In the genomic region with DNA sequence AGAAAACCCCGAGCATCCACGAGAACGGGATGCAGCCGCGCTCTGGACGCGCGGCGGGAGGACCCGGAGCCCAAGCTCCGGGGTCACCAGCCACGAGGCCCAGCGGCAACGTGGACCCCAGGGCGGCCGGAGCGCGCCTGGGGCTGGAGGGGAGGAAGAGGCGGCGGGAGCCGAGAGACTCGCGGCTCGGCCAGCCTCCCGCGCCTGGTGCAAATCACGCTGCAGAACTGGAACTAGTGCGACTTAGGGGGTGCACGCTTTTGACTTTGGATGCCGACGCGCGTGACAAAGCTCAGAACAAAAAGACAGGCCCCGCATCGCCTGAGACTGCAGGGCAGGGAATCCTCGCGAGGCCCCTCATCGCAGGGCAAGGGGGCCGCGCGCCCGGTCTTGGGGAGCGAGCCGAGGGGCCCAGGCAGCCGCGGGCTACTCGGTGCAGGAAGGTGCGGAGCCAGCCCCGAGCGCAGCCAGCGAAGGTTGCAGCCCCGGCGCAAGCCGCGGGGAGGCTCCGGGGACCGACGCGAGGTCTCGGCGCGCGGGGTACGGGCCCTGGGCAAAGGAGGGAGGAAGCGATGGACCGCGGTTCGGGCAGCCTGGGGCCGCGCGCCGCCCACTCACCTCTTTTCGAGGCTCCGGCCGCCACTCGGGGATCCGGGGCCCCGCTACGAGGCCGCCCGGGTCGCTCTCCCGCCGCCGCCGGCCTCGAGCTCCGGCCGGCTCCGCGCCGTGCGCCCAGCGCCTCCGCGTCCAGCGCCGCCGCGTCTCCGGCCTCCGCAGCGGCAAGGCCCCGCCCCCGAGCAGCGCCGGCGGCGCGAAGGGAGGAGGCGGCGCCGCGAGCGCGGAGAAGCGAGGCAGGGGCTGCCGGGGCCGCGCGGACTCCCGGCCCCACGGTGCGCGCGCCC, we compare ENCODE assay signal across 7 cellular contexts. TPM values are rescaled to one million over a fixed set of nuclear protein-coding genes. Genes with fewer than 3 reads are reported as not detected.
DNase-seq lines count a peak whose midpoint lies in the region; ATAC-seq and TF ChIP-seq lines count a peak whose summit lies in the region.

A gene with protein sequence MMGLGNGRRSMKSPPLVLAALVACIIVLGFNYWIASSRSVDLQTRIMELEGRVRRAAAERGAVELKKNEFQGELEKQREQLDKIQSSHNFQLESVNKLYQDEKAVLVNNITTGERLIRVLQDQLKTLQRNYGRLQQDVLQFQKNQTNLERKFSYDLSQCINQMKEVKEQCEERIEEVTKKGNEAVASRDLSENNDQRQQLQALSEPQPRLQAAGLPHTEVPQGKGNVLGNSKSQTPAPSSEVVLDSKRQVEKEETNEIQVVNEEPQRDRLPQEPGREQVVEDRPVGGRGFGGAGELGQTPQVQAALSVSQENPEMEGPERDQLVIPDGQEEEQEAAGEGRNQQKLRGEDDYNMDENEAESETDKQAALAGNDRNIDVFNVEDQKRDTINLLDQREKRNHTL (minus strand): TSS at position 766 of the 902 bp plus-strand sequence. CDS start 20,238 bp downstream, outside the sequence.

- no peaks in the 10 kb centered on the region for H3K9me3 ChIP-seq in SK-N-SH

- DNase-seq in HuH-7 (ENCODE audit: low spot score), result peak; percentile 53
- DNase-seq in SK-N-SH, result peak; percentile 93
- DNase-seq in kidney glomerular epithelial cell (lab: John Stamatoyannopoulos, UW), result peak; percentile 18
- peak; percentile 19 to 56 for DNase-seq in stimulated activated CD4-positive, alpha-beta T cell treated with anti-CD3 and anti-CD28 coated beads, Interleukin-2, amount 100 ng/mL, for 24 hours

- H3K4me2 ChIP-seq in SK-N-SH, result peak within 1 kb of the TSS; percentile 89

- no peaks in the 10 kb centered on the region for H4K20me1 ChIP-seq in SK-N-SH (ENCODE audit: insufficient read depth)

- TF ChIP-seq RAD21 in SK-N-SH (IDR thresholded peaks at IDR 0.05; ENCODE audit: low read length), result no peak

- no peaks in the 10 kb centered on the region for H3K36me3 ChIP-seq in SK-N-SH (replicated peaks in 1 of 2; ENCODE audit: control insufficient read depth in 1 of 2, insufficient read depth in 2 of 2, low read length in 1 of 2)

- CTCF ChIA-PET in SK-N-SH (lab: Yijun Ruan, JAX), result interaction anchor here (0.6 to 2.9 kb wide), 8 partner anchors 14 to 838 kb away, joined by 3 to 11 read pairs (median 4); no protein-coding TSS in a partner anchor

- no peaks in the 10 kb centered on the region for H3K9me2 ChIP-seq in SK-N-SH

- H3K4me3 ChIP-seq in SK-N-SH (ENCODE audit: low read depth in 2 of 2, low read length in 1 of 2), result peak within 1 kb of the TSS; percentile 85 to 90

- H3K4me1 ChIP-seq in SK-N-SH (ENCODE audit: control insufficient read depth in 1 of 2, insufficient read depth in 2 of 2, low read depth in 1 of 2, low read length in 1 of 2), result peaks cover 0 to 14% of the 10 kb centered on the region in 2 experiments; a peak in 2 of 4 replicates

- H3K27ac ChIP-seq in SK-N-SH (ENCODE audit: low read depth in 2 of 2, low read length in 1 of 2), result peak within 1 kb of the TSS; percentile 35 to 82
- H3K27ac ChIP-seq in cingulate gyrus (ENCODE audit: low read depth, low read length), result peak within 1 kb of the TSS; percentile 65

- H3K27me3 ChIP-seq in SK-N-SH (ENCODE audit: insufficient read depth), result no peaks in the 10 kb centered on the region

- H3F3A ChIP-seq in SK-N-SH (replicated peaks; ENCODE audit: insufficient read depth), result peaks cover 13% of the 10 kb centered on the region

- WGBS in SK-N-SH (ENCODE audit: low lambda C conversion rate), result 2% methylated on average over 47 of the region's 126 CpGs

- TF ChIP-seq EP300 in SK-N-SH (IDR thresholded peaks at IDR 0.05; ENCODE audit: borderline replicate concordance in 1 of 2, low read depth in 1 of 2, low read length in 1 of 2), result no peak

- H2AFZ ChIP-seq in SK-N-SH (ENCODE audit: low read depth), result peak within 1 kb of the TSS; percentile 91

- H3K9ac ChIP-seq in SK-N-SH, result peak within 1 kb of the TSS; percentile 74

- TF ChIP-seq CTCF in GM12872 (IDR thresholded peaks at IDR 0.05; ENCODE audit: insufficient read depth, low read depth, low read length) (0 out of 3 replicates have a peak, but pooled peaks have one; percentile 25), SK-N-SH (IDR thresholded peaks at IDR 0.05) (no peak; the same call in 1 of the 2 replicates)

- peaks cover 40% of the 10 kb centered on the region for H3K79me2 ChIP-seq in SK-N-SH (ENCODE audit: insufficient read depth)

- POLR2A ChIA-PET in SK-N-SH (lab: Yijun Ruan, JAX), result interaction anchor here (0.8 to 1.0 kb wide), 2 partner anchors 158 to 183 kb away, joined by 3 read pairs; partner anchors contain the start of genes ISCA1 and NAA35

- peak; percentile 68 for ATAC-seq in GM21619 (IDR thresholded peaks at IDR 0.05; ENCODE audit: unreplicated experiment)

TF ChIP-seq in SK-N-SH, 30 proteins besides CTCF, POLR2A, EP300 and RAD21:
- TF ChIP-seq NRF1 (IDR thresholded peaks at IDR 0.05; ENCODE audit: low read depth, low read length) (peak; percentile 20; the same call in 1 of the 2 replicates), MXI1 (IDR thresholded peaks at IDR 0.05; ENCODE audit: low read depth, low read length) (peak; percentile 57), JUND (IDR thresholded peaks at IDR 0.05) (no peak), ZBTB33 (IDR thresholded peaks at IDR 0.05; ENCODE audit: borderline replicate concordance, low read depth) (no peak)

RNA-seq across cellular contexts. Expression of the gene that starts here (rescaled TPM):
- 69.8 and 83.2 TPM in 2 replicates for polyA plus RNA-seq in SK-N-SH (2012; rRNA removed)
- 76.9 and 101 TPM in 2 replicates for polyA plus RNA-seq in SK-N-SH (2012; cell fraction: cytosol; rRNA removed)
- polyA plus RNA-seq in SK-N-SH (2012; cell fraction: nucleus; rRNA removed), result 20.0 and 33.9 TPM in 2 replicates

Comparison
In these comparisons a context has a peak if more than half of its experiments do, and no peak if none do; other contexts are left out.
1. Peak in every context shown above with its lines: DNase-seq, ATAC-seq, H3K4me3 ChIP-seq and H3K27ac ChIP-seq.
2. DNase-seq: peak in every context shown above with its lines; median percentile 93 in SK-N-SH; 53 in HuH-7; 38 in stimulated activated CD4-positive, alpha-beta T cell treated with anti-CD3 and anti-CD28 coated beads, Interleukin-2, amount 100 ng/mL, for 24 hours; 18 in kidney glomerular epithelial cell.